ENCODE assay signal across 16 cellular contexts in the genomic region with DNA sequence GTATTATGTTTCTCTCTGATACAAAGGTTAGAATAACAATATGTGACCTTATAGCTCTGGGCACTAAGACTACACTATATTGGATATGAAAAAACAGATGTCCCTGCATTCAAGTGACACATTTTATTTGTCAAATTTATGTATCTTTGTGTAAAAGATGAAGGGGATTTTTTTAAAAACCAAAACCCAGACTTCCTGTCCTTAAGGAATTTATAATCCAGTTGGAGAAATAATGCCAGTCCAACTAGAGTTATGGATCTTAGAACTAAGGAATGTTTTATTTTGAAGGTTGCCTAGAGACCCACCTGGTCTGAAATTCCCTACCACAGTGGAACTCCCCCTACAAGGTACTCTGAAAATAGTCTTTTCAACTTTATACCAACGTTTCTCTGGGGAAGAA. TPM values are rescaled to one million over a fixed set of nuclear protein-coding genes. Genes with fewer than 3 reads are reported as not detected.
DNase-seq lines count a peak whose midpoint lies in the region; ATAC-seq, FAIRE-seq and TF ChIP-seq lines count a peak whose summit lies in the region.
"Had no signal": no experiment of that assay in that cellular context is flagged by ENCODE, and none has a peak within 500 bp of the region (broad histone marks: within the 10 kb centered on the region; RNA-seq: fewer than 3 reads in every experiment).

No MANE protein-coding gene starts in this region.

- no peaks in the 10 kb centered on the region for H3K36me3 Mint-ChIP-seq in mesothelial cell of epicardium
- H3K36me3 Mint-ChIP-seq: CD14-positive monocyte had no signal

- ATAC-seq in esophagus mucosa (no peak), HG03457 (IDR thresholded peaks at IDR 0.05; ENCODE audit: unreplicated experiment) (no peak)

- H3K36me3 ChIP-seq in endothelial cell of umbilical vein (ENCODE audit: control insufficient read depth in 2 of 2, extremely low read depth in 1 of 2, insufficient read depth in 2 of 2, low read length in 2 of 2) (no peaks in the 10 kb centered on the region), adrenal gland (replicated peaks in 1 of 2) (no peaks in the 10 kb centered on the region)
- H3K36me3 ChIP-seq: HAP-1 had no signal

- no peak overlapping the region for H3K4me3 ChIP-seq in AG10803 (ENCODE audit: low read length)
- no peak overlapping the region for H3K4me3 ChIP-seq in endothelial cell of umbilical vein (replicated peaks in 1 of 3; ENCODE audit: insufficient read depth in 1 of 3, low read depth in 1 of 3, low read length in 3 of 3)
- H3K4me3 ChIP-seq in adrenal gland, result no peak overlapping the region
- H3K4me3 ChIP-seq: HAP-1 had no signal

- no peak overlapping the region for H3K4me3 Mint-ChIP-seq in mesothelial cell of epicardium
- H3K4me3 Mint-ChIP-seq: CD14-positive monocyte had no signal

- H3K9me3 Mint-ChIP-seq in mesothelial cell of epicardium, result no peaks in the 10 kb centered on the region
- H3K9me3 Mint-ChIP-seq: CD14-positive monocyte had no signal

- no peak overlapping the region for H3K9ac ChIP-seq in endothelial cell of umbilical vein (replicated peaks; ENCODE audit: extremely low read depth, insufficient read depth, low read length)

- intact Hi-C loops in endothelial cell of umbilical vein (cut with micrococcal nuclease) (no loop called here), adrenal gland (cut with DNase I) (no loop called here)

- H3K4me1 ChIP-seq in endothelial cell of umbilical vein (ENCODE audit: control insufficient read depth, extremely low read depth, insufficient read depth, low read length) (peaks cover 7% of the 10 kb centered on the region), adrenal gland (replicated peaks in 1 of 2) (peaks cover 0 to 6% of the 10 kb centered on the region in 2 donors)

- no peak for TF ChIP-seq CTCF in AG10803 (conservative IDR thresholded peaks at IDR 0.05; ENCODE audit: low read length)
- TF ChIP-seq CTCF in endothelial cell of umbilical vein (IDR thresholded peaks at IDR 0.05; ENCODE audit: extremely low read depth in 1 of 2, insufficient read depth in 1 of 2, low read depth in 1 of 2, low read length in 2 of 2), result no peak
- TF ChIP-seq CTCF in mesothelial cell of epicardium (IDR thresholded peaks at IDR 0.05; ENCODE audit: unreplicated experiment), result no peak
- TF ChIP-seq CTCF in adrenal gland (IDR thresholded peaks at IDR 0.05), result no peak

- no peak overlapping the region for H3K4me2 ChIP-seq in endothelial cell of umbilical vein (ENCODE audit: insufficient read depth, low read length)

- TF ChIP-seq POLR2A in endothelial cell of umbilical vein (IDR thresholded peaks at IDR 0.05; ENCODE audit: low read depth, low read length), result no peak
- TF ChIP-seq POLR2A in adrenal gland (IDR thresholded peaks at IDR 0.05), result no peak

- no peak for FAIRE-seq in endothelial cell of umbilical vein (lab: Jason Lieb, UNC)

- no peaks in the 10 kb centered on the region for H3K9me3 ChIP-seq in endothelial cell of umbilical vein (replicated peaks; ENCODE audit: control insufficient read depth, insufficient read depth, low read length)
- no peaks in the 10 kb centered on the region for H3K9me3 ChIP-seq in adrenal gland (replicated peaks in 1 of 3)
- H3K9me3 ChIP-seq: HAP-1 had no signal

- CTCF ChIA-PET in endothelial cell of umbilical vein (lab: Charles Lee), result no interaction called here

- POLR2A ChIA-PET in endothelial cell of umbilical vein (lab: Charles Lee), result no interaction called here

- H3K27ac ChIP-seq in endothelial cell of umbilical vein (ENCODE audit: insufficient read depth, low read depth, low read length), result no peak overlapping the region
- no peak overlapping the region for H3K27ac ChIP-seq in adrenal gland

- H3K27me3 Mint-ChIP-seq in mesothelial cell of epicardium (ENCODE audit: low read depth), result no peaks in the 10 kb centered on the region

- dilution Hi-C loops in endothelial cell of umbilical vein (cut with MboI; ENCODE audit: extremely low pct_ligation_motif_present, low sequenced_read_pairs), result no loop called here

- DNase-seq in AG10803 (ENCODE audit: low read depth), result peak; percentile 17
- DNase-seq in NCI-H226, result peak; percentile 38
- peak; percentile 59 for DNase-seq in endothelial cell of umbilical vein (ENCODE audit: low read depth, low spot score)
- no peak for DNase-seq in mesothelial cell of epicardium (ENCODE audit: low spot score in 2 of 2, unreplicated experiment in 2 of 2)
- DNase-seq in adrenal gland, result no peak
- DNase-seq: DMS 273 treated with DMSO at 0.1 percent for 48 hours, GDM1, NCI-H1105, NCI-H1694 treated with DMSO at 0.1 percent for 48 hours, NCI-H510A treated with DMSO at 0.1 percent for 48 hours, NCI-H774, SHP77 treated with DMSO at 0.1 percent for 48 hours had no signal

- H4K20me1 ChIP-seq in endothelial cell of umbilical vein (replicated peaks; ENCODE audit: control insufficient read depth, extremely low read depth, insufficient read depth, low read length), result no peaks in the 10 kb centered on the region

- BruUV-seq in endothelial cell of umbilical vein (replicated peaks; lab: Mats Ljungman, UMichigan), result no TSS peak

- peaks cover 8% of the 10 kb centered on the region for H3K4me1 Mint-ChIP-seq in mesothelial cell of epicardium

- peak overlapping the region; percentile 43 for H3K27ac Mint-ChIP-seq in mesothelial cell of epicardium
- H3K27ac Mint-ChIP-seq: CD14-positive monocyte had no signal

- H3K9me1 ChIP-seq in endothelial cell of umbilical vein (replicated peaks; ENCODE audit: control insufficient read depth, extremely low read depth, insufficient read depth, low read length), result no peaks in the 10 kb centered on the region

- no peaks in the 10 kb centered on the region for H3K27me3 ChIP-seq in endothelial cell of umbilical vein (ENCODE audit: control insufficient read depth in 2 of 2, insufficient read depth in 2 of 2, low read length in 2 of 2)
- no peaks in the 10 kb centered on the region for H3K27me3 ChIP-seq in adrenal gland

- H3K79me2 ChIP-seq in endothelial cell of umbilical vein (ENCODE audit: control insufficient read depth, insufficient read depth, low read length), result no peaks in the 10 kb centered on the region

- 15 to 32% (median 22%) methylated on average over 1 of the region's 1 CpG for WGBS in adrenal gland, 4 donors

- no peak overlapping the region for H2AFZ ChIP-seq in endothelial cell of umbilical vein (ENCODE audit: low read depth, low read length)

TF ChIP-seq in endothelial cell of umbilical vein, 7 proteins besides CTCF, POLR2A, EP300 and RAD21:
- TF ChIP-seq GATA2 (IDR thresholded peaks at IDR 0.05; ENCODE audit: insufficient read depth, insufficient read length, low read depth, low read length) (no peak), POLR2AphosphoS5 (IDR thresholded peaks at IDR 0.05; ENCODE audit: insufficient read depth, low read depth, low read length) (no peak), MYC (IDR thresholded peaks at IDR 0.05; ENCODE audit: low read depth, low read length) (no peak), EZH2 (IDR thresholded peaks at IDR 0.05; ENCODE audit: borderline replicate concordance, low read depth, low read length, severe bottlenecking) (no peak), FOS (IDR thresholded peaks at IDR 0.05; ENCODE audit: borderline replicate concordance, insufficient read depth, low read length) (no peak), JUN (IDR thresholded peaks at IDR 0.05; ENCODE audit: borderline replicate concordance, insufficient read depth, insufficient read length, low read depth) (no peak)
- TF ChIP-seq, protein P1, sequence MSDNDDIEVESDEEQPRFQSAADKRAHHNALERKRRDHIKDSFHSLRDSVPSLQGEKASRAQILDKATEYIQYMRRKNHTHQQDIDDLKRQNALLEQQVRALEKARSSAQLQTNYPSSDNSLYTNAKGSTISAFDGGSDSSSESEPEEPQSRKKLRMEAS (IDR thresholded peaks at IDR 0.05; ENCODE audit: insufficient read depth, insufficient read length), result no peak

RNA-seq across cellular contexts. Expression of gene PIK3CB, which starts 33.3 kb away (rescaled TPM):
- total RNA-seq in endothelial cell of umbilical vein (28.4 and 29.8 TPM in 2 replicates), mesothelial cell of epicardium (19.1 to 23.5 TPM (median 20.2 TPM) in 3 replicates), esophagus mucosa (22.8 TPM), adrenal gland (10 to 100 TPM; 12.0 to 26.0 (median 17.6) TPM)
- polyA plus RNA-seq in endothelial cell of umbilical vein (6.2 and 9.0 TPM in 2 replicates), adrenal gland (10 to 100 TPM in 1 of 3 donors, 1 to 10 TPM in 2; 4.6 to 17.7 (median 7.5) TPM)
- polyA plus RNA-seq in endothelial cell of umbilical vein (2011; cell fraction: cytosol; rRNA removed), result 9.0 and 9.7 TPM in 2 replicates
- 12.2 and 16.6 TPM in 2 replicates for polyA plus RNA-seq in endothelial cell of umbilical vein (2011; cell fraction: nucleus; rRNA removed)
- polyA plus RNA-seq in endothelial cell of umbilical vein (2012), result 7.8 and 12.0 TPM in 2 replicates
- polyA minus RNA-seq in endothelial cell of umbilical vein, result 13.0 and 13.7 TPM in 2 replicates
- 9.5 TPM for polyA minus RNA-seq in endothelial cell of umbilical vein (2011; cell fraction: cytosol; rRNA and poly(A)+ RNA removed)
- polyA minus RNA-seq in endothelial cell of umbilical vein (2011; cell fraction: nucleus; rRNA and poly(A)+ RNA removed), result 32.1 and 36.8 TPM in 2 replicates

Comparison
In these comparisons a context has a peak if more than half of its experiments do, and no peak if none do; other contexts are left out.
1. DNase-seq: peak in AG10803 (single experiment), NCI-H226 (single experiment) and endothelial cell of umbilical vein (single experiment); none in mesothelial cell of epicardium (0 of 2) and adrenal gland (0 of 7).